In the genomic region with DNA sequence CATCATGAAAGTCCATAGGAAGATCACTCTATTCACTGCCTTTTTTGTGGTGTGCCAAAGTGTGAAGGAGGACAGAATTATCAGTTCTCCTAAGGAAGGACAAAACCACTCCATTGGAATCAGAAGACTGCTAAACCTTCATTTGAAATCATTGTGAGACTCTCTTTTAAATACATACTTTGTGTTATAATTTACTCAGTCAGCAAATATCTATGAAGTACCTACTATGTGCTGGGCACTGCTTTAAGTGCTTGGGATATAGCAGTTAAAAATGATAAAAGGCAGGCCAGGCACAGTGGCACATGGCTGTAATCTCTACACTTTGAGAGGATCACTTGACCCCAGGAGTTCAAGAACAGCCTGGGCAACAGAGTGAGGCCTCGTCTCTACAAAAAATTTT, we compare ENCODE assay signal across 8 cellular contexts.
"Had no signal": no experiment of that assay in that cellular context is flagged by ENCODE, and none has a peak within 500 bp of the region (broad histone marks: within the 10 kb centered on the region; RNA-seq: fewer than 3 reads in every experiment).

No MANE protein-coding gene starts in this region.

- FAIRE-seq: G401.6, GM12878, GM12891, GM12892, GM18507, GM19239 had no signal

- H3K4me3 ChIP-seq: GM12878 had no signal

- DNase-seq: GDM1, GF-D8 had no signal

- ATAC-seq: GM12878 had no signal
